ENCODE assay signal across 1 cellular context in the genomic region with DNA sequence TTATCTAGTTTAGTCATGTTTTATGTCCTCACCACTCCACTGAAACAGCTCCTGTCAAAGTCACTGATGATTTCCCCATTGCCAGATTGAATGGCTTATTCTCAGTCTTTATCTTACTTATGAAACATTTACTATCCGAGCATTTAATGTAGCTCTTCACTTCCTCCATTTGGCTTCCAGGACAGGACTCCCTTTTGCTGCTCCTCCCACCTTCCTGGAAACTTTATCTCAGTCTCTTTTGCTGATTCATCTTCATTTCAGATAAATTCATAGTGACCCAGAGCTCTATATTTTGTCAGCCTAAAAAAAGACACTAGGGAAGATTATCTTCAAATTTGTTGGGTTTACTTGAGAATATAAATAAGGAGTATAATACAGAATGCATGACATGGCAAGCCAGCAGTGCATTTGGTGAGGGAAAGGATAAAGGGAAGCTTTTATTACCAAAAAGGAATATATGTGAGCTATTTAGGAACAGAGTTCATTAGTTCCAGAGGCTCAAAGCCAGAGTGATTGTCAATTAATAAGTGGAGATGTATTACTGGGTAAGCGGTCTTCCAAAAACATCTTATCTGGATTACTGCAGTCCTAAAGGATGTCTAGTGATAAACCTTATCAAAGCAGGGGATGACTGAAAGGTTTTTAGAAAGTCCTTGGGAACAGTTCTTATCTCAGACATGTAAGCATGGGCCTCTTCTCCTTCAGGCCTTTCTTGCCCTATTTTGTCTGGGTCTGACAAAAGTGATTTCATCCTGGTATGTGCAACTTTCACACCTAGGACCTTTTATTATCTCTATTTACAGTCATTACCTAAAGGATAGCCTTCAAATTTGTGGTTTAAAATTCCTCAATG.
A peak's percentile ranks its signal among the peaks of the same experiment; 100 is the strongest.
TF ChIP-seq lines count a peak whose summit lies in the region.

No MANE protein-coding gene starts in this region.

TF ChIP-seq in K562, 482 proteins besides CTCF, POLR2A, EP300 and RAD21 (continues in another document):
- no peak for TF ChIP-seq ZKSCAN1 (IDR thresholded peaks at IDR 0.05; ENCODE audit: low read depth, low read length)
- TF ChIP-seq, protein P1, sequence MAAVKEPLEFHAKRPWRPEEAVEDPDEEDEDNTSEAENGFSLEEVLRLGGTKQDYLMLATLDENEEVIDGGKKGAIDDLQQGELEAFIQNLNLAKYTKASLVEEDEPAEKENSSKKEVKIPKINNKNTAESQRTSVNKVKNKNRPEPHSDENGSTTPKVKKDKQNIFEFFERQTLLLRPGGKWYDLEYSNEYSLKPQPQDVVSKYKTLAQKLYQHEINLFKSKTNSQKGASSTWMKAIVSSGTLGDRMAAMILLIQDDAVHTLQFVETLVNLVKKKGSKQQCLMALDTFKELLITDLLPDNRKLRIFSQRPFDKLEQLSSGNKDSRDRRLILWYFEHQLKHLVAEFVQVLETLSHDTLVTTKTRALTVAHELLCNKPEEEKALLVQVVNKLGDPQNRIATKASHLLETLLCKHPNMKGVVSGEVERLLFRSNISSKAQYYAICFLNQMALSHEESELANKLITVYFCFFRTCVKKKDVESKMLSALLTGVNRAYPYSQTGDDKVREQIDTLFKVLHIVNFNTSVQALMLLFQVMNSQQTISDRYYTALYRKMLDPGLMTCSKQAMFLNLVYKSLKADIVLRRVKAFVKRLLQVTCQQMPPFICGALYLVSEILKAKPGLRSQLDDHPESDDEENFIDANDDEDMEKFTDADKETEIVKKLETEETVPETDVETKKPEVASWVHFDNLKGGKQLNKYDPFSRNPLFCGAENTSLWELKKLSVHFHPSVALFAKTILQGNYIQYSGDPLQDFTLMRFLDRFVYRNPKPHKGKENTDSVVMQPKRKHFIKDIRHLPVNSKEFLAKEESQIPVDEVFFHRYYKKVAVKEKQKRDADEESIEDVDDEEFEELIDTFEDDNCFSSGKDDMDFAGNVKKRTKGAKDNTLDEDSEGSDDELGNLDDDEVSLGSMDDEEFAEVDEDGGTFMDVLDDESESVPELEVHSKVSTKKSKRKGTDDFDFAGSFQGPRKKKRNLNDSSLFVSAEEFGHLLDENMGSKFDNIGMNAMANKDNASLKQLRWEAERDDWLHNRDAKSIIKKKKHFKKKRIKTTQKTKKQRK (IDR thresholded peaks at IDR 0.05; ENCODE audit: borderline replicate concordance, low read depth, low read length) = no peak
- TF ChIP-seq, protein P2, sequence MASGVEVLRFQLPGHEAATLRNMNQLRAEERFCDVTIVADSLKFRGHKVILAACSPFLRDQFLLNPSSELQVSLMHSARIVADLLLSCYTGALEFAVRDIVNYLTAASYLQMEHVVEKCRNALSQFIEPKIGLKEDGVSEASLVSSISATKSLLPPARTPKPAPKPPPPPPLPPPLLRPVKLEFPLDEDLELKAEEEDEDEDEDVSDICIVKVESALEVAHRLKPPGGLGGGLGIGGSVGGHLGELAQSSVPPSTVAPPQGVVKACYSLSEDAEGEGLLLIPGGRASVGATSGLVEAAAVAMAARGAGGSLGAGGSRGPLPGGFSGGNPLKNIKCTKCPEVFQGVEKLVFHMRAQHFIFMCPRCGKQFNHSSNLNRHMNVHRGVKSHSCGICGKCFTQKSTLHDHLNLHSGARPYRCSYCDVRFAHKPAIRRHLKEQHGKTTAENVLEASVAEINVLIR (CRISPR knock-in tag; IDR thresholded peaks at IDR 0.05) = no peak
- no peak for TF ChIP-seq TOE1 (IDR thresholded peaks at IDR 0.05; ENCODE audit: borderline replicate concordance)
- no peak for TF ChIP-seq TOE1 (CRISPR knock-in tag; IDR thresholded peaks at IDR 0.05; ENCODE audit: borderline replicate concordance, low read depth)
- TF ChIP-seq ZNF253 (CRISPR knock-in tag; conservative IDR thresholded peaks at IDR 0.05) = no peak
- TF ChIP-seq MAFF (IDR thresholded peaks at IDR 0.05; ENCODE audit: low read length) = peak; percentile 92
- TF ChIP-seq, protein P3, sequence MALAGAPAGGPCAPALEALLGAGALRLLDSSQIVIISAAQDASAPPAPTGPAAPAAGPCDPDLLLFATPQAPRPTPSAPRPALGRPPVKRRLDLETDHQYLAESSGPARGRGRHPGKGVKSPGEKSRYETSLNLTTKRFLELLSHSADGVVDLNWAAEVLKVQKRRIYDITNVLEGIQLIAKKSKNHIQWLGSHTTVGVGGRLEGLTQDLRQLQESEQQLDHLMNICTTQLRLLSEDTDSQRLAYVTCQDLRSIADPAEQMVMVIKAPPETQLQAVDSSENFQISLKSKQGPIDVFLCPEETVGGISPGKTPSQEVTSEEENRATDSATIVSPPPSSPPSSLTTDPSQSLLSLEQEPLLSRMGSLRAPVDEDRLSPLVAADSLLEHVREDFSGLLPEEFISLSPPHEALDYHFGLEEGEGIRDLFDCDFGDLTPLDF (CRISPR knock-in tag; IDR thresholded peaks at IDR 0.05) = no peak
- TF ChIP-seq COPS2 (conservative IDR thresholded peaks at IDR 0.05) = no peak
- no peak for TF ChIP-seq ZNF24 (IDR thresholded peaks at IDR 0.05)
- TF ChIP-seq EZH2 (IDR thresholded peaks at IDR 0.05; ENCODE audit: borderline replicate concordance, low read depth, low read length) = no peak
- TF ChIP-seq SNRNP70 (optimal IDR thresholded peaks at IDR 0.05; ENCODE audit: low read depth, low read length) = no peak
- TF ChIP-seq ZFX (CRISPR knock-in tag; IDR thresholded peaks at IDR 0.05) = no peak
- no peak for TF ChIP-seq RBM14 (IDR thresholded peaks at IDR 0.05; ENCODE audit: borderline replicate concordance, insufficient read depth, low read depth, low read length)
- TF ChIP-seq, protein P4, sequence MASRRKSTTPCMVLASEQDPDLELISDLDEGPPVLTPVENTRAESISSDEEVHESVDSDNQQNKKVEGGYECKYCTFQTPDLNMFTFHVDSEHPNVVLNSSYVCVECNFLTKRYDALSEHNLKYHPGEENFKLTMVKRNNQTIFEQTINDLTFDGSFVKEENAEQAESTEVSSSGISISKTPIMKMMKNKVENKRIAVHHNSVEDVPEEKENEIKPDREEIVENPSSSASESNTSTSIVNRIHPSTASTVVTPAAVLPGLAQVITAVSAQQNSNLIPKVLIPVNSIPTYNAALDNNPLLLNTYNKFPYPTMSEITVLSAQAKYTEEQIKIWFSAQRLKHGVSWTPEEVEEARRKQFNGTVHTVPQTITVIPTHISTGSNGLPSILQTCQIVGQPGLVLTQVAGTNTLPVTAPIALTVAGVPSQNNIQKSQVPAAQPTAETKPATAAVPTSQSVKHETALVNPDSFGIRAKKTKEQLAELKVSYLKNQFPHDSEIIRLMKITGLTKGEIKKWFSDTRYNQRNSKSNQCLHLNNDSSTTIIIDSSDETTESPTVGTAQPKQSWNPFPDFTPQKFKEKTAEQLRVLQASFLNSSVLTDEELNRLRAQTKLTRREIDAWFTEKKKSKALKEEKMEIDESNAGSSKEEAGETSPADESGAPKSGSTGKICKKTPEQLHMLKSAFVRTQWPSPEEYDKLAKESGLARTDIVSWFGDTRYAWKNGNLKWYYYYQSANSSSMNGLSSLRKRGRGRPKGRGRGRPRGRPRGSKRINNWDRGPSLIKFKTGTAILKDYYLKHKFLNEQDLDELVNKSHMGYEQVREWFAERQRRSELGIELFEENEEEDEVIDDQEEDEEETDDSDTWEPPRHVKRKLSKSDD (conservative IDR thresholded peaks at IDR 0.05; ENCODE audit: low read length) = no peak
- TF ChIP-seq ZNF224 (CRISPR knock-in tag; IDR thresholded peaks at IDR 0.05) = no peak
- TF ChIP-seq ELF2 (CRISPR knock-in tag; IDR thresholded peaks at IDR 0.05) = no peak
- peak; percentile 83 for TF ChIP-seq CBFA2T3 (IDR thresholded peaks at IDR 0.05)
- no peak for TF ChIP-seq RBFOX2 (IDR thresholded peaks at IDR 0.05; ENCODE audit: low read depth, low read length)
- TF ChIP-seq, protein P5, sequence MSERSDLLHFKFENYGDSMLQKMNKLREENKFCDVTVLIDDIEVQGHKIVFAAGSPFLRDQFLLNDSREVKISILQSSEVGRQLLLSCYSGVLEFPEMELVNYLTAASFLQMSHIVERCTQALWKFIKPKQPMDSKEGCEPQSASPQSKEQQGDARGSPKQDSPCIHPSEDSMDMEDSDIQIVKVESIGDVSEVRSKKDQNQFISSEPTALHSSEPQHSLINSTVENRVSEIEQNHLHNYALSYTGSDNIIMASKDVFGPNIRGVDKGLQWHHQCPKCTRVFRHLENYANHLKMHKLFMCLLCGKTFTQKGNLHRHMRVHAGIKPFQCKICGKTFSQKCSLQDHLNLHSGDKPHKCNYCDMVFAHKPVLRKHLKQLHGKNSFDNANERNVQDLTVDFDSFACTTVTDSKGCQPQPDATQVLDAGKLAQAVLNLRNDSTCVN (CRISPR knock-in tag; IDR thresholded peaks at IDR 0.05) = no peak
- no peak for TF ChIP-seq ZSCAN32 (CRISPR knock-in tag; IDR thresholded peaks at IDR 0.05)
- TF ChIP-seq ZNF197 (CRISPR knock-in tag; IDR thresholded peaks at IDR 0.05; ENCODE audit: low read depth) = peak; percentile 11; the same call in 1 of the 2 replicates
- peak; percentile 51; the same call in 1 of the 2 replicates for TF ChIP-seq SOX6 (IDR thresholded peaks at IDR 0.05)
- TF ChIP-seq MYBL2 (IDR thresholded peaks at IDR 0.05; ENCODE audit: low read depth) = no peak
- no peak for TF ChIP-seq MYBL2 (CRISPR knock-in tag; IDR thresholded peaks at IDR 0.05; ENCODE audit: borderline replicate concordance)
- TF ChIP-seq ZNF12 (CRISPR knock-in tag; IDR thresholded peaks at IDR 0.05) = no peak
- no peak for TF ChIP-seq ZNF589 (CRISPR knock-in tag; IDR thresholded peaks at IDR 0.05; ENCODE audit: low read depth)
- no peak for TF ChIP-seq TAF7 (tag; IDR thresholded peaks at IDR 0.05)
- TF ChIP-seq TBL1XR1 (IDR thresholded peaks at IDR 0.05; ENCODE audit: low read length in 2 of 2) = peak in 1 of 2 experiments; percentile 65; a peak in 2 of 4 replicates
- TF ChIP-seq ZNF79 (CRISPR knock-in tag; IDR thresholded peaks at IDR 0.05; ENCODE audit: low read depth) = no peak
- TF ChIP-seq ZNF282 (CRISPR knock-in tag; IDR thresholded peaks at IDR 0.05) = no peak
- no peak for TF ChIP-seq DDX20 (tag; IDR thresholded peaks at IDR 0.05; ENCODE audit: low read depth)
- TF ChIP-seq TSC22D4 (tag; IDR thresholded peaks at IDR 0.05) = no peak
- TF ChIP-seq, protein P6, sequence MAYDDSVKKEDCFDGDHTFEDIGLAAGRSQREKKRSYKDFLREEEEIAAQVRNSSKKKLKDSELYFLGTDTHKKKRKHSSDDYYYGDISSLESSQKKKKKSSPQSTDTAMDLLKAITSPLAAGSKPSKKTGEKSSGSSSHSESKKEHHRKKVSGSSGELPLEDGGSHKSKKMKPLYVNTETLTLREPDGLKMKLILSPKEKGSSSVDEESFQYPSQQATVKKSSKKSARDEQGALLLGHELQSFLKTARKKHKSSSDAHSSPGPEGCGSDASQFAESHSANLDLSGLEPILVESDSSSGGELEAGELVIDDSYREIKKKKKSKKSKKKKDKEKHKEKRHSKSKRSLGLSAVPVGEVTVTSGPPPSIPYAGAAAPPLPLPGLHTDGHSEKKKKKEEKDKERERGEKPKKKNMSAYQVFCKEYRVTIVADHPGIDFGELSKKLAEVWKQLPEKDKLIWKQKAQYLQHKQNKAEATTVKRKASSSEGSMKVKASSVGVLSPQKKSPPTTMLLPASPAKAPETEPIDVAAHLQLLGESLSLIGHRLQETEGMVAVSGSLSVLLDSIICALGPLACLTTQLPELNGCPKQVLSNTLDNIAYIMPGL (CRISPR knock-in tag; IDR thresholded peaks at IDR 0.05) = no peak
- TF ChIP-seq CXXC5 (CRISPR knock-in tag; IDR thresholded peaks at IDR 0.05) = no peak
- no peak for TF ChIP-seq FOXJ3 (CRISPR knock-in tag; IDR thresholded peaks at IDR 0.05)
- no peak for TF ChIP-seq CBX3 (IDR thresholded peaks at IDR 0.05; ENCODE audit: borderline replicate concordance in 1 of 2, low read length in 2 of 2)
- TF ChIP-seq CBFA2T2 (conservative IDR thresholded peaks at IDR 0.05) = peak; percentile 67
- no peak for TF ChIP-seq PRPF4 (IDR thresholded peaks at IDR 0.05; ENCODE audit: insufficient read depth, low read depth, low read length, poor library complexity, severe bottlenecking)
- TF ChIP-seq, protein P7, sequence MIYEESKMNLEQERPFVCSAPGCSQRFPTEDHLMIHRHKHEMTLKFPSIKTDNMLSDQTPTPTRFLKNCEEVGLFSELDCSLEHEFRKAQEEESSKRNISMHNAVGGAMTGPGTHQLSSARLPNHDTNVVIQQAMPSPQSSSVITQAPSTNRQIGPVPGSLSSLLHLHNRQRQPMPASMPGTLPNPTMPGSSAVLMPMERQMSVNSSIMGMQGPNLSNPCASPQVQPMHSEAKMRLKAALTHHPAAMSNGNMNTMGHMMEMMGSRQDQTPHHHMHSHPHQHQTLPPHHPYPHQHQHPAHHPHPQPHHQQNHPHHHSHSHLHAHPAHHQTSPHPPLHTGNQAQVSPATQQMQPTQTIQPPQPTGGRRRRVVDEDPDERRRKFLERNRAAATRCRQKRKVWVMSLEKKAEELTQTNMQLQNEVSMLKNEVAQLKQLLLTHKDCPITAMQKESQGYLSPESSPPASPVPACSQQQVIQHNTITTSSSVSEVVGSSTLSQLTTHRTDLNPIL (CRISPR knock-in tag; IDR thresholded peaks at IDR 0.05) = no peak
- no peak for TF ChIP-seq GTF2A2 (tag; IDR thresholded peaks at IDR 0.05)
- peak; percentile 31; the same call in 1 of the 2 replicates for TF ChIP-seq KLF16 (IDR thresholded peaks at IDR 0.05)
- no peak for TF ChIP-seq ESRRB (CRISPR knock-in tag; IDR thresholded peaks at IDR 0.05; ENCODE audit: borderline replicate concordance)
- TF ChIP-seq TCF3 (CRISPR knock-in tag; IDR thresholded peaks at IDR 0.05) = peak; percentile 32
- no peak for TF ChIP-seq ZNF668 (CRISPR knock-in tag; IDR thresholded peaks at IDR 0.05)
- TF ChIP-seq ZNF644 (tag; IDR thresholded peaks at IDR 0.05; ENCODE audit: low read depth) = no peak
- no peak for TF ChIP-seq EWSR1 (IDR thresholded peaks at IDR 0.05; ENCODE audit: borderline replicate concordance, low read depth, partially characterized antibody)
- TF ChIP-seq DIDO1 (tag; IDR thresholded peaks at IDR 0.05; ENCODE audit: low read depth) = no peak
- peak; percentile 71; the same call in 1 of the 2 replicates for TF ChIP-seq CTBP1 (IDR thresholded peaks at IDR 0.05; ENCODE audit: borderline replicate concordance)
- TF ChIP-seq, protein P8, sequence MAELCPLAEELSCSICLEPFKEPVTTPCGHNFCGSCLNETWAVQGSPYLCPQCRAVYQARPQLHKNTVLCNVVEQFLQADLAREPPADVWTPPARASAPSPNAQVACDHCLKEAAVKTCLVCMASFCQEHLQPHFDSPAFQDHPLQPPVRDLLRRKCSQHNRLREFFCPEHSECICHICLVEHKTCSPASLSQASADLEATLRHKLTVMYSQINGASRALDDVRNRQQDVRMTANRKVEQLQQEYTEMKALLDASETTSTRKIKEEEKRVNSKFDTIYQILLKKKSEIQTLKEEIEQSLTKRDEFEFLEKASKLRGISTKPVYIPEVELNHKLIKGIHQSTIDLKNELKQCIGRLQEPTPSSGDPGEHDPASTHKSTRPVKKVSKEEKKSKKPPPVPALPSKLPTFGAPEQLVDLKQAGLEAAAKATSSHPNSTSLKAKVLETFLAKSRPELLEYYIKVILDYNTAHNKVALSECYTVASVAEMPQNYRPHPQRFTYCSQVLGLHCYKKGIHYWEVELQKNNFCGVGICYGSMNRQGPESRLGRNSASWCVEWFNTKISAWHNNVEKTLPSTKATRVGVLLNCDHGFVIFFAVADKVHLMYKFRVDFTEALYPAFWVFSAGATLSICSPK (IDR thresholded peaks at IDR 0.05; ENCODE audit: borderline replicate concordance) = no peak
- no peak for TF ChIP-seq ZNF696 (CRISPR knock-in tag; conservative IDR thresholded peaks at IDR 0.05)
- TF ChIP-seq ILK (tag; IDR thresholded peaks at IDR 0.05; ENCODE audit: borderline replicate concordance, low read depth) = no peak
- TF ChIP-seq TEAD4 (IDR thresholded peaks at IDR 0.05; ENCODE audit: low read length) = peak; percentile 67
- no peak for TF ChIP-seq TEAD4 (CRISPR knock-in tag; IDR thresholded peaks at IDR 0.05; ENCODE audit: borderline replicate concordance)
- TF ChIP-seq ZNF23 (CRISPR knock-in tag; IDR thresholded peaks at IDR 0.05) = no peak
- TF ChIP-seq POLR2B (IDR thresholded peaks at IDR 0.05; ENCODE audit: low read depth, partially characterized antibody) = no peak
- TF ChIP-seq NFXL1 (CRISPR knock-in tag; IDR thresholded peaks at IDR 0.05) = no peak
- TF ChIP-seq SMARCA4 (IDR thresholded peaks at IDR 0.05) = peak; percentile 89
